In genomic region chr5:177545487-177546261, GRCh38 we compare ENCODE assay signal across 6 cellular contexts. TPM values are rescaled to one million over a fixed set of nuclear protein-coding genes. Genes with fewer than 3 reads are reported as not detected.
DNase-seq lines count a peak whose midpoint lies in the region; ATAC-seq and TF ChIP-seq lines count a peak whose summit lies in the region.

No MANE protein-coding gene starts in this region.

- peaks cover 36% of the 10 kb centered on the region for H3K36me3 Mint-ChIP-seq in MCF 10A (ENCODE audit: insufficient read depth, unreplicated experiment)

- no peaks in the 10 kb centered on the region for H3K9me3 Mint-ChIP-seq in MCF 10A (ENCODE audit: unreplicated experiment)

- DNase-seq in HCEC 1CT = peak; percentile 92
- DNase-seq in MCF 10A (ENCODE audit: unreplicated experiment) = peak; percentile 97
- DNase-seq in omental fat pad (ENCODE audit: low spot score) = no peak
- DNase-seq in effector CD4-positive, alpha-beta T cell = no peak
- DNase-seq in NCI-H2029 treated with DMSO at 0.1 percent for 48 hours (lab: John Stamatoyannopoulos, UW) = no peak
- no peak for DNase-seq in NK-92 (lab: John Stamatoyannopoulos, UW; ENCODE audit: unreplicated experiment)

- peak; percentile 66 for ATAC-seq in omental fat pad (ENCODE audit: low FRiP score)

- BruUV-seq in MCF 10A (replicated peaks; lab: Mats Ljungman, UMichigan) = no TSS peak

- CTCF ChIA-PET in MCF 10A (lab: Yijun Ruan, JAX) = interaction anchor here (0.6 to 3.9 kb wide), 11 partner anchors 14 to 1080 kb away, joined by 3 to 19 read pairs (median 3); partner anchors contain the start of gene DDX41

- TF ChIP-seq CTCF in MCF 10A (IDR thresholded peaks at IDR 0.05; ENCODE audit: unreplicated experiment) (no peak), omental fat pad (IDR thresholded peaks at IDR 0.05) (no peak)

- peak overlapping the region; percentile 97 for H3K27ac Mint-ChIP-seq in MCF 10A (ENCODE audit: low read depth, unreplicated experiment)

- no peaks in the 10 kb centered on the region for H3K27me3 Mint-ChIP-seq in MCF 10A (ENCODE audit: insufficient read depth, unreplicated experiment)

- POLR2A ChIA-PET in MCF 10A (lab: Yijun Ruan, JAX) = interaction anchor here (0.5 to 4.2 kb wide), 35 partner anchors 8 to 1067 kb away, joined by 3 to 60 read pairs (median 5); partner anchors contain the start of genes B4GALT7, DDX41, FAM193B and GRK6

- H3K4me1 Mint-ChIP-seq in MCF 10A (ENCODE audit: insufficient read depth, unreplicated experiment) = peaks cover 55% of the 10 kb centered on the region

- H3K4me3 Mint-ChIP-seq in MCF 10A (ENCODE audit: unreplicated experiment) = peak overlapping the region; percentile 59

- intact Hi-C loops in MCF 10A (cut with micrococcal nuclease) = loop anchor here (1.0 to 5.0 kb wide), 4 partner anchors 9 to 49 kb away; partner anchors contain the start of genes DDX41, FAM193B, PDLIM7 and TMED9

RNA-seq across cellular contexts. Expression of gene FAM193B, which starts 8.7 kb away (rescaled TPM):
- total RNA-seq in MCF 10A (2022) (73.5 and 80.4 TPM in 2 replicates), omental fat pad (10 to 100 TPM; 43.3 to 92.5 (median 50.9) TPM)

RNA-seq across cellular contexts. Expression of gene DDX41, which starts 28.9 kb away (rescaled TPM):
- 125 and 135 TPM in 2 replicates for total RNA-seq in MCF 10A (2022)
- 10 to 100 TPM; 66.2 to 93.7 (median 73.6) TPM for total RNA-seq in omental fat pad

RNA-seq across cellular contexts. Expression of gene DOK3, which starts 36.0 kb away (rescaled TPM):
- total RNA-seq in MCF 10A (2022) = 5.4 and 6.0 TPM in 2 replicates
- 10 to 100 TPM in 3 of 4 donors, 1 to 10 TPM in 1; 7.4 to 41.0 (median 16.3) TPM for total RNA-seq in omental fat pad

RNA-seq across cellular contexts. Expression of gene TMED9, which starts 46.3 kb away (rescaled TPM):
- 301 and 365 TPM in 2 replicates for total RNA-seq in MCF 10A (2022)
- 100 to 1,000 TPM in 3 of 4 donors, 10 to 100 TPM in 1; 81.0 to 129 (median 105) TPM for total RNA-seq in omental fat pad

RNA-seq across cellular contexts. Expression of gene PDLIM7, which starts 48.3 kb away (rescaled TPM):
- total RNA-seq in MCF 10A (2022) = 164 and 257 TPM in 2 replicates
- 10 to 100 TPM; 20.0 to 63.2 (median 34.2) TPM for total RNA-seq in omental fat pad

Comparison
In these comparisons a context has a peak if more than half of its experiments do, and no peak if none do; other contexts are left out.
1. DNase-seq: peak in HCEC 1CT (single experiment) and MCF 10A (single experiment); none in omental fat pad (single experiment), effector CD4-positive, alpha-beta T cell (single experiment), NCI-H2029 treated with DMSO at 0.1 percent for 48 hours (single experiment) and NK-92 (single experiment).